In genomic region chrX:153974726-153975286, GRCh38 we compare ENCODE assay signal across 1 cellular context.
TF ChIP-seq lines count a peak whose summit lies in the region.

No MANE protein-coding gene starts in this region.

TF ChIP-seq in H1, 55 proteins besides CTCF, POLR2A, EP300 and RAD21:
- TF ChIP-seq KDM1A (IDR thresholded peaks at IDR 0.05; ENCODE audit: borderline replicate concordance, low read length) (no peak), CHD7 (IDR thresholded peaks at IDR 0.05; ENCODE audit: insufficient replicate concordance, low read length) (no peak), TAF7 (optimal IDR thresholded peaks at IDR 0.05; ENCODE audit: borderline replicate concordance, low read depth, low read length) (no peak), NANOG (IDR thresholded peaks at IDR 0.05; ENCODE audit: insufficient read depth, low read depth, low read length, poor library complexity, severe bottlenecking) (no peak), YY1 (IDR thresholded peaks at IDR 0.05; ENCODE audit: low read depth, low read length) (no peak)
